1 cellular context compared by ENCODE assay signal in the genomic region with DNA sequence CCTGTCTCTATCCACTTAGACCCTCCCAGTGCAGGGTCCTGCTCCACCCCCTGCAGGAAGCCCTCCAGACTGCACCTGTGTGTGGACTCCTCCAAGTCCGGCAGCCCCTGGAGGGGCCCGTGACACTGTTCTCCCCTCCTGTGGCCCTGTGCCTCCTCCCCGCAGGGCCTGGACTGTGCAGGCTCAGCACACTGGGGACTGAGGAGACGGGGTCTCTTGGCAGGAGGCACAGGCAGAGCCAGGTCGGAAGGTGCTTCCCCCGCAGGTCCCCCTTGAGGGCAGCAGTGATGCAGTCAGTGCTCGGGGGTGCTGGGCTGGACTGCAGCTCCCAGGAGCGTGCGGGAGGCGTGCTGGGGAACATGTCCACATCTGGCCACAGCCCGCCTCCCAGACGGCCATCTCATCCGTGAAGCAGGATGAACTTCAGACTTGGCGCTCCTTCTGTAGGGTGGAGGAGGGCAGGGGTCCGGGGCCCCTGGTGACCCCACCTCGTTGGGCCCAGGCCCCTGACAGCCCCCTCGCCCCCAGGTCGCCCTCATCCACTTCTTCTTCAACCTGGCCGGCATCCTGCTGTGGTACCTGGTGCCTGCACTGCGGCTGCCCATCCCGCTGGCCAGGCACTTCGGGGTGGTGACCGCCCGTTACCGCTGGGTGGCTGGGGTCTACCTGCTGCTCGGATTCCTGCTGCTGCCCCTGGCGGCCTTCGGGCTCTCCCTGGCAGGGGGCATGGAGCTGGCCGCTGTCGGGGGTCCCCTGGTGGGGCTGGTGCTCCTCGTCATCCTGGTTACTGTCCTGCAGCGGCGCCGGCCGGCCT.
TF ChIP-seq lines count a peak whose summit lies in the region.

No MANE protein-coding gene starts in this region.

TF ChIP-seq in HCT116, 20 proteins besides CTCF, POLR2A, EP300 and RAD21:
- TF ChIP-seq, protein P1, sequence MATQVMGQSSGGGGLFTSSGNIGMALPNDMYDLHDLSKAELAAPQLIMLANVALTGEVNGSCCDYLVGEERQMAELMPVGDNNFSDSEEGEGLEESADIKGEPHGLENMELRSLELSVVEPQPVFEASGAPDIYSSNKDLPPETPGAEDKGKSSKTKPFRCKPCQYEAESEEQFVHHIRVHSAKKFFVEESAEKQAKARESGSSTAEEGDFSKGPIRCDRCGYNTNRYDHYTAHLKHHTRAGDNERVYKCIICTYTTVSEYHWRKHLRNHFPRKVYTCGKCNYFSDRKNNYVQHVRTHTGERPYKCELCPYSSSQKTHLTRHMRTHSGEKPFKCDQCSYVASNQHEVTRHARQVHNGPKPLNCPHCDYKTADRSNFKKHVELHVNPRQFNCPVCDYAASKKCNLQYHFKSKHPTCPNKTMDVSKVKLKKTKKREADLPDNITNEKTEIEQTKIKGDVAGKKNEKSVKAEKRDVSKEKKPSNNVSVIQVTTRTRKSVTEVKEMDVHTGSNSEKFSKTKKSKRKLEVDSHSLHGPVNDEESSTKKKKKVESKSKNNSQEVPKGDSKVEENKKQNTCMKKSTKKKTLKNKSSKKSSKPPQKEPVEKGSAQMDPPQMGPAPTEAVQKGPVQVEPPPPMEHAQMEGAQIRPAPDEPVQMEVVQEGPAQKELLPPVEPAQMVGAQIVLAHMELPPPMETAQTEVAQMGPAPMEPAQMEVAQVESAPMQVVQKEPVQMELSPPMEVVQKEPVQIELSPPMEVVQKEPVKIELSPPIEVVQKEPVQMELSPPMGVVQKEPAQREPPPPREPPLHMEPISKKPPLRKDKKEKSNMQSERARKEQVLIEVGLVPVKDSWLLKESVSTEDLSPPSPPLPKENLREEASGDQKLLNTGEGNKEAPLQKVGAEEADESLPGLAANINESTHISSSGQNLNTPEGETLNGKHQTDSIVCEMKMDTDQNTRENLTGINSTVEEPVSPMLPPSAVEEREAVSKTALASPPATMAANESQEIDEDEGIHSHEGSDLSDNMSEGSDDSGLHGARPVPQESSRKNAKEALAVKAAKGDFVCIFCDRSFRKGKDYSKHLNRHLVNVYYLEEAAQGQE (IDR thresholded peaks at IDR 0.05; ENCODE audit: low read depth), result no peak
- TF ChIP-seq TCF7L2 (IDR thresholded peaks at IDR 0.05; ENCODE audit: borderline replicate concordance, extremely low read depth, insufficient read depth, insufficient read length) (no peak), EZH2phosphoT487 (IDR thresholded peaks at IDR 0.05; ENCODE audit: borderline replicate concordance) (no peak), ZNF274 (IDR thresholded peaks at IDR 0.05; ENCODE audit: low read depth, low read length) (no peak), YY1 (IDR thresholded peaks at IDR 0.05; ENCODE audit: extremely low read depth, insufficient replicate concordance, low read depth, low read length) (no peak), FOSL1 (IDR thresholded peaks at IDR 0.05; ENCODE audit: low read depth) (no peak), EGR1 (IDR thresholded peaks at IDR 0.05; ENCODE audit: low read depth) (no peak), JUND (IDR thresholded peaks at IDR 0.05) (no peak)
